1 cellular context compared by ENCODE assay signal in the genomic region with DNA sequence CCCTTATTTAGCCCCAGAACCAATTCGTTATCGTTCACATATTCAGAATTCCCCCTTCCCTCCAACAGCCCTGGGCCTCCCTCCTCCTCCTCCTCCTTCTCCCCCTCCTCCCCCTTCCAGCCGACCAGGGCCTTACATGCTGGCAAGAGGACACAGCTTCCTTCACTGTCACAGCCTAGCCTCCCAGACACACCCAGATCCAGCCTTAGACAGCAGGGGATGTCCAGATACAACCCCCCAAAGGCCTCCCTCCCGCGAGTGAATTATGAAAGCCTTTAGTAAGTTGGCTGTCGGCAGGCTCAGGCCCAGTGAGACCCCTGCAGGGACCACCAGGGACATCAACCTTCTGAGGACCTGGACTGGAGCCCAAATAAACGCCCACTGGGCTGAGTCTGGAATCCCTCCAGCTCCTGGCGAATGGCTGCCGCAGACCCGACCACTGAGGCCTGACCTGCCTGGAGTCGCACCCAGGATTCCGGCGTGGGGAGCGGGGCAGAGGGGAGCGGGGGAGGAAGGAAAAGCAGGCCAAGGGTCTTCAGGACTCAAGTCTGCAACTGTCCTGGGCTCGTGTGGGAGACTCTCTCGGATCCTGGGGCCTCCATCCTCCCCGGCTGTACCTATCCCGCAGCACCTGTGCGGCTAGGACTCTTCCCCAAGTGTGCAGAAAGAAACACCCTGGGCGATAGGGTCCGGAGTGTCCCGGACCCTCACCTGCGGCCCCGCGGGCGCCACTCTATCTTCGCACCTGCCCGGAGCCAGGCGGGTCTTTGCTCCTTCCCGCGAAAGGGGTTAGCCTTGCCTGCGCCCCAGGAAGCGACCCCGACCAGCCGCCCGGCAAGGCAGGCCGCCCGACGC.
A peak's percentile ranks its signal among the peaks of the same experiment; 100 is the strongest.
TF ChIP-seq lines count a peak whose summit lies in the region.

No MANE protein-coding gene starts in this region.

TF ChIP-seq in GM12878, 131 proteins besides CTCF, POLR2A, EP300 and RAD21:
- TF ChIP-seq, protein P1, sequence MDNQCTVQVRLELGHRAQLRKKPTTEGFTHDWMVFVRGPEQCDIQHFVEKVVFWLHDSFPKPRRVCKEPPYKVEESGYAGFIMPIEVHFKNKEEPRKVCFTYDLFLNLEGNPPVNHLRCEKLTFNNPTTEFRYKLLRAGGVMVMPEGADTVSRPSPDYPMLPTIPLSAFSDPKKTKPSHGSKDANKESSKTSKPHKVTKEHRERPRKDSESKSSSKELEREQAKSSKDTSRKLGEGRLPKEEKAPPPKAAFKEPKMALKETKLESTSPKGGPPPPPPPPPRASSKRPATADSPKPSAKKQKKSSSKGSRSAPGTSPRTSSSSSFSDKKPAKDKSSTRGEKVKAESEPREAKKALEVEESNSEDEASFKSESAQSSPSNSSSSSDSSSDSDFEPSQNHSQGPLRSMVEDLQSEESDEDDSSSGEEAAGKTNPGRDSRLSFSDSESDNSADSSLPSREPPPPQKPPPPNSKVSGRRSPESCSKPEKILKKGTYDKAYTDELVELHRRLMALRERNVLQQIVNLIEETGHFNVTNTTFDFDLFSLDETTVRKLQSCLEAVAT (IDR thresholded peaks at IDR 0.05), result peak; percentile 83; the same call in 1 of the 2 replicates
- TF ChIP-seq NR2C1 (IDR thresholded peaks at IDR 0.05), result no peak
- no peak for TF ChIP-seq IKZF1 (conservative IDR thresholded peaks at IDR 0.05)
- TF ChIP-seq, protein P2, sequence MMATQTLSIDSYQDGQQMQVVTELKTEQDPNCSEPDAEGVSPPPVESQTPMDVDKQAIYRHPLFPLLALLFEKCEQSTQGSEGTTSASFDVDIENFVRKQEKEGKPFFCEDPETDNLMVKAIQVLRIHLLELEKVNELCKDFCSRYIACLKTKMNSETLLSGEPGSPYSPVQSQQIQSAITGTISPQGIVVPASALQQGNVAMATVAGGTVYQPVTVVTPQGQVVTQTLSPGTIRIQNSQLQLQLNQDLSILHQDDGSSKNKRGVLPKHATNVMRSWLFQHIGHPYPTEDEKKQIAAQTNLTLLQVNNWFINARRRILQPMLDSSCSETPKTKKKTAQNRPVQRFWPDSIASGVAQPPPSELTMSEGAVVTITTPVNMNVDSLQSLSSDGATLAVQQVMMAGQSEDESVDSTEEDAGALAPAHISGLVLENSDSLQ (IDR thresholded peaks at IDR 0.05), result no peak
- no peak for TF ChIP-seq SPI1 (IDR thresholded peaks at IDR 0.05; ENCODE audit: borderline replicate concordance, insufficient read depth, low read depth, low read length)
- no peak for TF ChIP-seq CBFB (IDR thresholded peaks at IDR 0.05; ENCODE audit: low read depth)
- no peak for TF ChIP-seq EGR1 (IDR thresholded peaks at IDR 0.05; ENCODE audit: borderline replicate concordance in 1 of 2, low read depth in 2 of 2, low read length in 2 of 2)
- TF ChIP-seq SMAD1 (IDR thresholded peaks at IDR 0.05; ENCODE audit: low read depth, partially characterized antibody), result no peak
- no peak for TF ChIP-seq ZNF274 (IDR thresholded peaks at IDR 0.05; ENCODE audit: insufficient read depth, insufficient read length)
- TF ChIP-seq YY1 (IDR thresholded peaks at IDR 0.05; ENCODE audit: low read depth, low read length), result peak; percentile 28; the same call in 1 of the 2 replicates
- peak; percentile 5 for TF ChIP-seq POLR2AphosphoS5 (IDR thresholded peaks at IDR 0.05; ENCODE audit: low read length)
- no peak for TF ChIP-seq ZNF217 (IDR thresholded peaks at IDR 0.05)
TF ChIP-seq in GM12878: peak in this region for 3.
